In genomic region chr4:52105276-52105675, GRCh38 we compare ENCODE assay signal across 23 cellular contexts. TPM values are rescaled to one million over a fixed set of nuclear protein-coding genes. Genes with fewer than 3 reads are reported as not detected.
DNase-seq lines count a peak whose midpoint lies in the region; ATAC-seq, FAIRE-seq and TF ChIP-seq lines count a peak whose summit lies in the region.
"Had no signal": no experiment of that assay in that cellular context is flagged by ENCODE, and none has a peak within 500 bp of the region (broad histone marks: within the 10 kb centered on the region; RNA-seq: fewer than 3 reads in every experiment).

No MANE protein-coding gene starts in this region.

- intact Hi-C loops in lower lobe of right lung (cut with DNase I), result no loop called here

- H4K20me1 ChIP-seq in keratinocyte (ENCODE audit: control insufficient read depth, extremely low read depth, insufficient read depth, low read length), result no peaks in the 10 kb centered on the region
- H4K20me1 ChIP-seq: BLaER1 had no signal

- H3K9me1 ChIP-seq in keratinocyte (ENCODE audit: control insufficient read depth, extremely low read depth, insufficient read depth, low read length), result no peaks in the 10 kb centered on the region

- no peaks in the 10 kb centered on the region for H3K36me3 Mint-ChIP-seq in nephron progenitor cell (ENCODE audit: low read depth)
- H3K36me3 Mint-ChIP-seq: CD4-positive, CD25-positive, alpha-beta regulatory T cell; CD8-positive, alpha-beta T cell had no signal

- H3K4me2 ChIP-seq in keratinocyte (ENCODE audit: control insufficient read depth, extremely low read depth, insufficient read depth, low read depth, low read length), result no peak overlapping the region
- H3K4me2 ChIP-seq: BLaER1, GM23338 had no signal

- H3K36me3 ChIP-seq in keratinocyte (ENCODE audit: control insufficient read depth in 2 of 2, extremely low read depth in 1 of 2, insufficient read depth in 2 of 2, low read length in 2 of 2) (no peaks in the 10 kb centered on the region), lower lobe of right lung (no peaks in the 10 kb centered on the region)
- H3K36me3 ChIP-seq: BLaER1 had no signal

- ATAC-seq in GM21576 (IDR thresholded peaks at IDR 0.05; ENCODE audit: unreplicated experiment) (no peak), lower lobe of right lung (no peak)
- ATAC-seq: CD8-positive, alpha-beta T cell; GM23338; HCT116 had no signal

- H3K9me3 Mint-ChIP-seq in nephron progenitor cell, result peaks cover 8% of the 10 kb centered on the region
- H3K9me3 Mint-ChIP-seq: CD8-positive, alpha-beta T cell; GM23338 had no signal

- DNase-seq in MV-4-11 (lab: John Stamatoyannopoulos, UW) (peak; percentile 1), keratinocyte (ENCODE audit: low read depth, low spot score) (no peak), nephron progenitor cell (no peak), lower lobe of right lung (no peak), HuH-7 (ENCODE audit: low spot score) (no peak)
- DNase-seq in activated CD8-positive, alpha-beta memory T cell treated with anti-CD3 and anti-CD28 coated beads, Interleukin-2, amount 50 U/mL, for 4 hours, result no peak
- DNase-seq: Caco-2; CD4-positive, CD25-positive, alpha-beta regulatory T cell; CD8-positive, alpha-beta T cell; DMS153; DND-41; H9 had no signal

- H3K79me2 ChIP-seq in keratinocyte (ENCODE audit: control insufficient read depth, insufficient read depth, low read length), result no peaks in the 10 kb centered on the region

- no peak overlapping the region for H3K4me3 Mint-ChIP-seq in nephron progenitor cell
- H3K4me3 Mint-ChIP-seq: B cell; CD4-positive, CD25-positive, alpha-beta regulatory T cell; CD8-positive, alpha-beta T cell; GM23338; H9 had no signal

- TF ChIP-seq CTCF in keratinocyte (optimal IDR thresholded peaks at IDR 0.05 in 1 of 3, IDR thresholded peaks at IDR 0.05 in 1 of 3, conservative IDR thresholded peaks at IDR 0.05 in 1 of 3; ENCODE audit: extremely low read depth in 1 of 3, insufficient read depth in 2 of 3, low read length in 3 of 3) (no peak), nephron progenitor cell (IDR thresholded peaks at IDR 0.05) (no peak), lower lobe of right lung (IDR thresholded peaks at IDR 0.05) (no peak)

- H3K27me3 ChIP-seq in keratinocyte (ENCODE audit: control insufficient read depth, extremely low read depth, insufficient read depth, low read length), result no peaks in the 10 kb centered on the region
- no peaks in the 10 kb centered on the region for H3K27me3 ChIP-seq in lower lobe of right lung (ENCODE audit: low read depth)
- H3K27me3 ChIP-seq: BLaER1 had no signal

- no peak overlapping the region for H3K9ac ChIP-seq in keratinocyte (ENCODE audit: control insufficient read depth, extremely low read depth, insufficient read depth, low read length)
- H3K9ac ChIP-seq: BLaER1 had no signal

- dilution Hi-C loops in keratinocyte (cut with MboI; ENCODE audit: extremely low pct_ligation_motif_present, low sequenced_read_pairs), result no loop called here

- H3K4me1 ChIP-seq in keratinocyte (ENCODE audit: control insufficient read depth, extremely low read depth, insufficient read depth, low read length), result peaks cover 3% of the 10 kb centered on the region
- no peaks in the 10 kb centered on the region for H3K4me1 ChIP-seq in lower lobe of right lung
- H3K4me1 ChIP-seq: BLaER1, Caco-2 had no signal

- H2AFZ ChIP-seq in keratinocyte (ENCODE audit: control insufficient read depth, low read length), result no peak overlapping the region
- H2AFZ ChIP-seq: GM23338 had no signal

- peaks cover 52% of the 10 kb centered on the region for H3K4me1 Mint-ChIP-seq in nephron progenitor cell
- H3K4me1 Mint-ChIP-seq: B cell; CD4-positive, CD25-positive, alpha-beta regulatory T cell had no signal

- H3K9me3 ChIP-seq in keratinocyte (ENCODE audit: control insufficient read depth, low read depth, low read length), result no peaks in the 10 kb centered on the region
- H3K9me3 ChIP-seq in lower lobe of right lung, result no peaks in the 10 kb centered on the region
- H3K9me3 ChIP-seq: BLaER1, Caco-2 had no signal

- H3K27ac ChIP-seq in keratinocyte (ENCODE audit: control insufficient read depth, insufficient read depth, low read length) (no peak overlapping the region), lower lobe of right lung (no peak overlapping the region)
- H3K27ac ChIP-seq: BLaER1, C4-2B had no signal

- H3K27me3 Mint-ChIP-seq in nephron progenitor cell (ENCODE audit: low read depth, poor library complexity), result no peaks in the 10 kb centered on the region

- H3K4me3 ChIP-seq in keratinocyte (ENCODE audit: control insufficient read depth in 2 of 3, extremely low read depth in 1 of 3, insufficient read depth in 2 of 3, low read depth in 1 of 3, low read length in 3 of 3), result no peak overlapping the region
- no peak overlapping the region for H3K4me3 ChIP-seq in lower lobe of right lung
- H3K4me3 ChIP-seq: BLaER1, GM23338 had no signal

- peak; percentile 20 for FAIRE-seq in keratinocyte (lab: Jason Lieb, UNC)
- FAIRE-seq: G401.6, GM12892, GM19239 had no signal

- H3K27ac Mint-ChIP-seq in nephron progenitor cell, result peak overlapping the region; percentile 27
- H3K27ac Mint-ChIP-seq: B cell; CD4-positive, CD25-positive, alpha-beta regulatory T cell; CD8-positive, alpha-beta T cell; GM23338 had no signal

RNA-seq across cellular contexts. Expression of gene SPATA18, which starts 54.2 kb away (rescaled TPM):
- polyA plus RNA-seq in keratinocyte, result 4.1 to 5.9 TPM (median 5.6 TPM) in 3 replicates
- 8.2 TPM for polyA plus RNA-seq in keratinocyte (2011; ENCODE audit: low read depth)
- polyA plus RNA-seq in keratinocyte (2011; cell fraction: cytosol; rRNA removed), result 4.7 and 7.4 TPM in 2 replicates
- polyA plus RNA-seq in keratinocyte (2011; cell fraction: nucleus; rRNA removed), result 8.3 and 11.0 TPM in 2 replicates
- polyA plus RNA-seq in keratinocyte (2012; ENCODE audit: low replicate concordance), result 4.7 and 6.4 TPM in 2 replicates
- polyA minus RNA-seq in keratinocyte, result 7.9 to 13.7 TPM (median 9.0 TPM) in 3 replicates
- polyA minus RNA-seq in keratinocyte (2011; cell fraction: cytosol; rRNA and poly(A)+ RNA removed), result 7.9 TPM
- polyA minus RNA-seq in keratinocyte (2011; cell fraction: nucleus; rRNA and poly(A)+ RNA removed), result 6.2 and 6.8 TPM in 2 replicates
- total RNA-seq in lower lobe of right lung, result 24.7 TPM
- total RNA-seq: A172; Caco-2; CD4-positive, CD25-positive, alpha-beta regulatory T cell; CD8-positive, alpha-beta T cell; H4 had no signal
- polyA plus RNA-seq: CD4-positive, CD25-positive, alpha-beta regulatory T cell had no signal
